Comparison of ENCODE assay signal across 16 cellular contexts in genomic region chr5:90402521-90403255, GRCh38. TPM values are rescaled to one million over a fixed set of nuclear protein-coding genes. Genes with fewer than 3 reads are reported as not detected.
A peak's percentile ranks its signal among the peaks of the same experiment; 100 is the strongest.
DNase-seq lines count a peak whose midpoint lies in the region; ATAC-seq and TF ChIP-seq lines count a peak whose summit lies in the region.
"Had no signal": no experiment of that assay in that cellular context is flagged by ENCODE, and none has a peak within 500 bp of the region (broad histone marks: within the 10 kb centered on the region; RNA-seq: fewer than 3 reads in every experiment).

No MANE protein-coding gene starts in this region.

- no peak for TF ChIP-seq POLR2A in transverse colon (IDR thresholded peaks at IDR 0.05)

- H3K4me1 ChIP-seq in HAP-1 (peaks cover 14% of the 10 kb centered on the region), adipocyte (ENCODE audit: control insufficient read depth, insufficient read depth, low read length) (peaks cover 10% of the 10 kb centered on the region), transverse colon (peaks cover 0 to 36% (median 12%) of the 10 kb centered on the region in 4 donors)

- ATAC-seq in HG02678 (IDR thresholded peaks at IDR 0.05; ENCODE audit: unreplicated experiment), result no peak
- ATAC-seq: GM12878, GM23338 had no signal

- peaks cover 19% of the 10 kb centered on the region for H3K36me3 Mint-ChIP-seq in activated T-helper 1 cell treated with anti-CD3 and anti-CD28 coated beads, Interleukin-12 subunit alpha, Interleukin-12 subunit beta, Interleukin-2, Interleukin-4 antibody, amounts not matched to agents 30 ng/mL and 10 ng/mL and 1 ng/mL, durations not matched to agents 14 hours and 24 hours and 36 hours (ENCODE audit: low read depth)

- 38 to 54% methylated on average over 1 of the region's 1 CpG for WGBS in transverse colon (ENCODE audit: low coverage in 1 of 2), 2 donors

- H3K9me3 Mint-ChIP-seq in activated T-helper 1 cell treated with anti-CD3 and anti-CD28 coated beads, Interleukin-12 subunit alpha, Interleukin-12 subunit beta, Interleukin-2, Interleukin-4 antibody, amounts not matched to agents 30 ng/mL and 10 ng/mL and 1 ng/mL, durations not matched to agents 14 hours and 24 hours and 36 hours, result no peaks in the 10 kb centered on the region
- H3K9me3 Mint-ChIP-seq: CD4-positive, CD25-positive, alpha-beta regulatory T cell; GM23338; IgD-negative memory B cell had no signal

- no peak for TF ChIP-seq EP300 in transverse colon (IDR thresholded peaks at IDR 0.05; ENCODE audit: low read depth)

- H3K9me3 ChIP-seq in HAP-1 (no peaks in the 10 kb centered on the region), adipocyte (ENCODE audit: control insufficient read depth, low read length) (no peaks in the 10 kb centered on the region), transverse colon (no peaks in the 10 kb centered on the region)

- no peak for TF ChIP-seq CTCF in epithelial cell of esophagus (IDR thresholded peaks at IDR 0.05; ENCODE audit: insufficient read depth, low read depth, low read length, missing control alignments)
- TF ChIP-seq CTCF in transverse colon (IDR thresholded peaks at IDR 0.05), result no peak

- no peak overlapping the region for H3K9ac ChIP-seq in adipocyte (ENCODE audit: low read length)

- H3K27ac ChIP-seq in transverse colon, result peak overlapping the region; percentile 6 to 64 (median 48)

- H3K4me3 Mint-ChIP-seq in activated T-helper 1 cell treated with anti-CD3 and anti-CD28 coated beads, Interleukin-12 subunit alpha, Interleukin-12 subunit beta, Interleukin-2, Interleukin-4 antibody, amounts not matched to agents 30 ng/mL and 10 ng/mL and 1 ng/mL, durations not matched to agents 14 hours and 24 hours and 36 hours, result no peak overlapping the region
- H3K4me3 Mint-ChIP-seq: CD4-positive, CD25-positive, alpha-beta regulatory T cell; GM23338; IgD-negative memory B cell had no signal

- no peaks in the 10 kb centered on the region for H3K27me3 Mint-ChIP-seq in activated T-helper 1 cell treated with anti-CD3 and anti-CD28 coated beads, Interleukin-12 subunit alpha, Interleukin-12 subunit beta, Interleukin-2, Interleukin-4 antibody, amounts not matched to agents 30 ng/mL and 10 ng/mL and 1 ng/mL, durations not matched to agents 14 hours and 24 hours and 36 hours (ENCODE audit: insufficient read depth)
- H3K27me3 Mint-ChIP-seq: CD4-positive, CD25-positive, alpha-beta regulatory T cell; IgD-negative memory B cell had no signal

- peaks cover 31% of the 10 kb centered on the region for H3K4me1 Mint-ChIP-seq in activated T-helper 1 cell treated with anti-CD3 and anti-CD28 coated beads, Interleukin-12 subunit alpha, Interleukin-12 subunit beta, Interleukin-2, Interleukin-4 antibody, amounts not matched to agents 30 ng/mL and 10 ng/mL and 1 ng/mL, durations not matched to agents 14 hours and 24 hours and 36 hours (ENCODE audit: low read depth)

- peak; percentile 24 to 30 for DNase-seq in HAP-1 (ENCODE audit: low spot score in 2 of 2)
- DNase-seq in adipocyte (ENCODE audit: low read depth), result peak; percentile 42
- DNase-seq in epithelial cell of esophagus (ENCODE audit: low read depth), result peak; percentile 34
- DNase-seq in transverse colon, result no peak
- DNase-seq in ecto neural progenitor cell (ENCODE audit: low spot score), result no peak
- DNase-seq in activated T-helper 1 cell treated with anti-CD3 and anti-CD28 coated beads, Interleukin-12 subunit alpha, Interleukin-12 subunit beta, Interleukin-2, Interleukin-4 antibody, amounts not matched to agents 30 ng/mL and 10 ng/mL and 1 ng/mL, durations not matched to agents 14 hours and 24 hours and 36 hours (ENCODE audit: low spot score), result no peak
- DNase-seq: CD4-positive, CD25-positive, alpha-beta regulatory T cell; NCI-H1694; NCI-H2081; NCI-H2171 treated with DMSO at 0.1 percent for 48 hours; NCI-H526; SHP77 had no signal

- H3K27me3 ChIP-seq in HAP-1 (ENCODE audit: low read depth) (no peaks in the 10 kb centered on the region), adipocyte (replicated peaks; ENCODE audit: control insufficient read depth, insufficient read depth, low read length) (no peaks in the 10 kb centered on the region), transverse colon (no peaks in the 10 kb centered on the region)

- intact Hi-C loops in transverse colon (cut with DNase I; ENCODE audit: low total_unique reads), result no loop called here
- intact Hi-C loops in activated T-helper 1 cell treated with anti-CD3 and anti-CD28 coated beads, Interleukin-12 subunit alpha, Interleukin-12 subunit beta, Interleukin-2, Interleukin-4 antibody, amounts not matched to agents 30 ng/mL and 10 ng/mL and 1 ng/mL, durations not matched to agents 14 hours and 24 hours and 36 hours (cut with micrococcal nuclease), result no loop called here

- H3K36me3 ChIP-seq in HAP-1 (replicated peaks), result peaks cover 35% of the 10 kb centered on the region
- H3K36me3 ChIP-seq in adipocyte (ENCODE audit: control insufficient read depth, insufficient read depth, low read length, severe bottlenecking), result peaks cover 27% of the 10 kb centered on the region
- H3K36me3 ChIP-seq in transverse colon, result peaks cover 0 to 18% (median 5%) of the 10 kb centered on the region in 4 donors

- H3K4me3 ChIP-seq in HAP-1 (no peak overlapping the region), adipocyte (ENCODE audit: low read length) (no peak overlapping the region), epithelial cell of esophagus (ENCODE audit: low read length) (no peak overlapping the region), transverse colon (no peak overlapping the region)
- H3K4me3 ChIP-seq: GM12878, GM23338 had no signal

- H3K27ac Mint-ChIP-seq in activated T-helper 1 cell treated with anti-CD3 and anti-CD28 coated beads, Interleukin-12 subunit alpha, Interleukin-12 subunit beta, Interleukin-2, Interleukin-4 antibody, amounts not matched to agents 30 ng/mL and 10 ng/mL and 1 ng/mL, durations not matched to agents 14 hours and 24 hours and 36 hours, result no peak overlapping the region
- H3K27ac Mint-ChIP-seq: GM23338 had no signal

- in situ Hi-C loops in HAP-1 (cut with MboI; ENCODE audit: low sequenced_read_pairs), result no loop called here
- in situ Hi-C loops in transverse colon (cut with MboI; ENCODE audit: low pct_ligation_motif_present in 1 of 4, low pct_unique_long_range_greater_than_20kb in 1 of 4, low sequenced_read_pairs in 3 of 4), result no loop called here

RNA-seq across cellular contexts. Expression of gene CETN3, which starts 6.9 kb away (rescaled TPM):
- total RNA-seq in transverse colon, result 10 to 100 TPM in 1 of 4 donors, 1 to 10 TPM in 1, not detected in 2; 9.7 to 22.7 TPM
- total RNA-seq in activated T-helper 1 cell treated with anti-CD3 and anti-CD28 coated beads, Interleukin-12 subunit alpha, Interleukin-12 subunit beta, Interleukin-2, Interleukin-4 antibody, amounts not matched to agents 30 ng/mL and 10 ng/mL and 1 ng/mL, durations not matched to agents 14 hours and 24 hours and 36 hours, result 36.2 and 39.8 TPM in 2 replicates

Comparison
In these comparisons a context has a peak if more than half of its experiments do, and no peak if none do; other contexts are left out.
1. DNase-seq: peak in HAP-1 (2 of 2), adipocyte (single experiment) and epithelial cell of esophagus (single experiment); none in transverse colon (single experiment), ecto neural progenitor cell (single experiment) and activated T-helper 1 cell treated with anti-CD3 and anti-CD28 coated beads, Interleukin-12 subunit alpha, Interleukin-12 subunit beta, Interleukin-2, Interleukin-4 antibody, amounts not matched to agents 30 ng/mL and 10 ng/mL and 1 ng/mL, durations not matched to agents 14 hours and 24 hours and 36 hours (single experiment).